ENCODE assay signal across 9 cellular contexts in genomic region chr6:97669191-97669651, GRCh38.
A peak's percentile ranks its signal among the peaks of the same experiment; 100 is the strongest.
DNase-seq lines count a peak whose midpoint lies in the region; ATAC-seq, FAIRE-seq and TF ChIP-seq lines count a peak whose summit lies in the region.
"Had no signal": no experiment of that assay in that cellular context is flagged by ENCODE, and none has a peak within 500 bp of the region (broad histone marks: within the 10 kb centered on the region; RNA-seq: fewer than 3 reads in every experiment).

No MANE protein-coding gene starts in this region.

- H3K9ac ChIP-seq in HepG2 (ENCODE audit: insufficient read depth, low read depth, low read length), result no peak overlapping the region

- H3K4me3 ChIP-seq in HepG2 (replicated peaks in 1 of 3; ENCODE audit: insufficient read depth in 1 of 3, low read depth in 2 of 3, low read length in 3 of 3), result no peak overlapping the region
- H3K4me3 ChIP-seq in esophagus squamous epithelium, result peak overlapping the region in 2 of 4 donors; percentile 8 to 48

- TF ChIP-seq EP300 in HepG2 (IDR thresholded peaks at IDR 0.05; ENCODE audit: low read depth in 2 of 2, low read length in 2 of 2) (no peak), HepG2 (CRISPR knock-in tag; IDR thresholded peaks at IDR 0.05; ENCODE audit: borderline replicate concordance) (no peak)

- no peak for TF ChIP-seq RAD21 in HepG2 (CRISPR knock-in tag; IDR thresholded peaks at IDR 0.05)

- no peak for FAIRE-seq in HepG2 (lab: Jason Lieb, UNC)
- FAIRE-seq: endothelial cell of umbilical vein had no signal

- peak overlapping the region; percentile 55 for H3K27ac ChIP-seq in angular gyrus (ENCODE audit: low read depth, low read length)
- no peak overlapping the region for H3K27ac ChIP-seq in HepG2 (ENCODE audit: extremely low read length, insufficient read depth, low read length)
- H3K27ac ChIP-seq in esophagus squamous epithelium, result no peak overlapping the region

- BruUV-seq in HepG2 (replicated peaks; lab: Mats Ljungman, UMichigan), result no TSS peak

- H3K27me3 ChIP-seq in HepG2 (ENCODE audit: control insufficient read depth in 1 of 2, insufficient read depth in 2 of 2, low read length in 2 of 2) (no peaks in the 10 kb centered on the region), esophagus squamous epithelium (peaks cover 0 to 13% (median 0%) of the 10 kb centered on the region in 4 donors)

- DNase-seq in ELF-1 (ENCODE audit: low read depth, low spot score) (peak; percentile 58), HepG2 (ENCODE audit: low spot score) (no peak), SKM-1 treated with dmso at 0.1 percent for 144 hours (lab: John Stamatoyannopoulos, UW; ENCODE audit: unreplicated experiment) (no peak), esophagus squamous epithelium (lab: John Stamatoyannopoulos, UW) (no peak)
- no peak for DNase-seq in activated naive CD4-positive, alpha-beta T cell treated with anti-CD3 and anti-CD28 coated beads, Interleukin-2, amount 50 U/mL, for 16 hours

- no peak for TF ChIP-seq POLR2A in HepG2 (IDR thresholded peaks at IDR 0.05; ENCODE audit: insufficient read depth in 1 of 2, low read depth in 2 of 2, low read length in 2 of 2)
- no peak for TF ChIP-seq POLR2A in esophagus squamous epithelium (IDR thresholded peaks at IDR 0.05)

- no peaks in the 10 kb centered on the region for H4K20me1 ChIP-seq in HepG2 (ENCODE audit: insufficient read depth, low read length)

- WGBS in HepG2 (ENCODE audit: low lambda C conversion rate), result 10% methylated on average over 6 of the region's 10 CpGs
- 1 to 5% methylated on average over 8 to 9 of the region's 10 CpGs for WGBS in esophagus squamous epithelium, 2 donors

- no peaks in the 10 kb centered on the region for H3K79me2 ChIP-seq in HepG2 (ENCODE audit: insufficient read depth, low read length)

- no peak overlapping the region for H2AFZ ChIP-seq in HepG2 (ENCODE audit: low read length)

- TF ChIP-seq CTCF in HepG2 (CRISPR knock-in tag; IDR thresholded peaks at IDR 0.05), result no peak
- TF ChIP-seq CTCF in esophagus squamous epithelium (IDR thresholded peaks at IDR 0.05), result no peak

- peak; percentile 100 for ATAC-seq in GM19397 (IDR thresholded peaks at IDR 0.05; ENCODE audit: unreplicated experiment)
- ATAC-seq in HG03354 (IDR thresholded peaks at IDR 0.05; ENCODE audit: poor library complexity, severe bottlenecking, unreplicated experiment), result peak; percentile 99
- ATAC-seq in HepG2, result peak; percentile 47; the same call in 2 of the 3 replicates

- POLR2A ChIA-PET in HepG2 (lab: Yijun Ruan, JAX), result no interaction called here

- intact Hi-C loops in HepG2 (cut with micrococcal nuclease; ENCODE audit: unreplicated experiment), result no loop called here
- intact Hi-C loops in esophagus squamous epithelium (cut with DNase I), result no loop called here

- H3K4me1 ChIP-seq in HepG2 (ENCODE audit: insufficient read depth, low read length) (no peaks in the 10 kb centered on the region), esophagus squamous epithelium (peaks cover 0 to 12% (median 8%) of the 10 kb centered on the region in 3 donors)

- H3K9me3 ChIP-seq in HepG2 (ENCODE audit: low read length), result no peaks in the 10 kb centered on the region
- H3K9me3 ChIP-seq in esophagus squamous epithelium, result no peaks in the 10 kb centered on the region

- CTCF ChIA-PET in HepG2 (lab: Yijun Ruan, JAX; ENCODE audit: low intra/inter-chr PET ratio, low total read pairs), result no interaction called here

- no peak overlapping the region for H3K4me2 ChIP-seq in HepG2 (ENCODE audit: low read depth, low read length)

- in situ Hi-C loops in HepG2 (cut with HindIII; ENCODE audit: extremely low pct_ligation_motif_present, low pct_unique_long_range_greater_than_20kb), result no loop called here

- H3K36me3 ChIP-seq in HepG2 (replicated peaks in 1 of 2; ENCODE audit: control insufficient read depth in 1 of 2, insufficient read depth in 2 of 2, low read length in 2 of 2) (no peaks in the 10 kb centered on the region), esophagus squamous epithelium (no peaks in the 10 kb centered on the region)

TF ChIP-seq in HepG2, 621 proteins besides CTCF, POLR2A, EP300 and RAD21:
- TF ChIP-seq ZNF362 (CRISPR knock-in tag; IDR thresholded peaks at IDR 0.05; ENCODE audit: borderline replicate concordance), result no peak
- peak; percentile 85 for TF ChIP-seq ZNF317 (CRISPR knock-in tag; IDR thresholded peaks at IDR 0.05)
- no peak for TF ChIP-seq ZNF75D (CRISPR knock-in tag; IDR thresholded peaks at IDR 0.05; ENCODE audit: borderline replicate concordance)

Comparison
In these comparisons a context has a peak if more than half of its experiments do, and no peak if none do; other contexts are left out.
1. ATAC-seq: peak in every context shown above with its lines; median percentile 100 in GM19397; 99 in HG03354; 47 in HepG2.